8 cellular contexts compared by ENCODE assay signal in genomic region chr1:214551052-214551435, GRCh38. TPM values are rescaled to one million over a fixed set of nuclear protein-coding genes. Genes with fewer than 3 reads are reported as not detected.
DNase-seq lines count a peak whose midpoint lies in the region; ATAC-seq and TF ChIP-seq lines count a peak whose summit lies in the region.

No MANE protein-coding gene starts in this region.

- H3T11ph ChIP-seq in H9 (ENCODE audit: low read length), result no peak overlapping the region

- peak overlapping the region; percentile 12 for H4K5ac ChIP-seq in H9 (ENCODE audit: insufficient read length, low read depth, low read length)

- WGBS in H9 (ENCODE audit: extremely low coverage, insufficient read length, low lambda C conversion rate), result no CpG with 5 or more reads among the region's 42 CpGs

- H3K27ac Mint-ChIP-seq in H9, result peak overlapping the region; percentile 96 to 97 (median 97)
- no peak overlapping the region for H3K27ac Mint-ChIP-seq in activated CD8-positive, alpha-beta T cell treated with anti-CD3 and anti-CD28 coated beads for 36 hours

- peaks cover 4% of the 10 kb centered on the region for H3K79me1 ChIP-seq in H9 (ENCODE audit: insufficient read depth, low read depth, low read length, poor library complexity, severe bottlenecking)

- H2AFZ ChIP-seq in H9 (ENCODE audit: low read length), result no peak overlapping the region

- POLR2A ChIA-PET in activated CD8-positive, alpha-beta T cell treated with anti-CD3 and anti-CD28 coated beads for 36 hours (lab: Charles Lee), result interaction anchor here (0.6 to 0.7 kb wide), 2 partner anchors 34 to 132 kb away, joined by 3 read pairs; no protein-coding TSS in a partner anchor

- H2BK20ac ChIP-seq in H9 (ENCODE audit: low read depth, low read length, poor library complexity, severe bottlenecking), result no peak overlapping the region

- H3K4me1 ChIP-seq in H9 (ENCODE audit: insufficient read depth, low read length), result peaks cover 7% of the 10 kb centered on the region

- H3K4me3 Mint-ChIP-seq in H9, result peak overlapping the region; percentile 91 to 92
- H3K4me3 Mint-ChIP-seq in activated CD8-positive, alpha-beta T cell treated with anti-CD3 and anti-CD28 coated beads for 36 hours, result peak overlapping the region; percentile 67

- H2BK15ac ChIP-seq in H9 (ENCODE audit: low read depth, low read length), result peak overlapping the region; percentile 49; the same call in 1 of the 2 replicates

- H3K4me1 Mint-ChIP-seq in H9, result peaks cover 42 to 56% of the 10 kb centered on the region in 2 experiments
- H3K4me1 Mint-ChIP-seq in activated CD8-positive, alpha-beta T cell treated with anti-CD3 and anti-CD28 coated beads for 36 hours (ENCODE audit: low read depth), result peaks cover 5% of the 10 kb centered on the region

- H4K91ac ChIP-seq in H9 (ENCODE audit: insufficient read length, low read depth, low read length), result peak overlapping the region; percentile 99

- peak overlapping the region; percentile 93 for H3K4ac ChIP-seq in H9 (ENCODE audit: low read depth, low read length)

- no peaks in the 10 kb centered on the region for H4K20me1 ChIP-seq in H9 (ENCODE audit: control insufficient read depth, insufficient read depth, insufficient read length)

- no peaks in the 10 kb centered on the region for H3K27me3 Mint-ChIP-seq in H9 (ENCODE audit: low read depth)
- peaks cover 46% of the 10 kb centered on the region for H3K27me3 Mint-ChIP-seq in activated CD8-positive, alpha-beta T cell treated with anti-CD3 and anti-CD28 coated beads for 36 hours

- H3K56ac ChIP-seq in H9 (ENCODE audit: insufficient read length, low read depth, low read length), result peak overlapping the region; percentile 35

- H3K36me3 Mint-ChIP-seq in H9 (ENCODE audit: insufficient read depth in 1 of 3, low read depth in 3 of 3), result 0 out of 7 replicates have a peak, but pooled peaks cover 0 to 2% (median 0%) of the 10 kb centered on the region in 3 experiments
- no peaks in the 10 kb centered on the region for H3K36me3 Mint-ChIP-seq in activated CD8-positive, alpha-beta T cell treated with anti-CD3 and anti-CD28 coated beads for 36 hours (ENCODE audit: low read depth)

- H2BK5ac ChIP-seq in H9 (ENCODE audit: insufficient read length, low read length), result no peak overlapping the region

- peak overlapping the region; percentile 69 for H2BK12ac ChIP-seq in H9 (ENCODE audit: insufficient read length, low read depth, low read length)

- peak overlapping the region; percentile 96 for H3K18ac ChIP-seq in H9 (ENCODE audit: insufficient read length, low read depth, low read length)

- H3K23me2 ChIP-seq in H9 (ENCODE audit: insufficient read length, low read depth, low read length, poor library complexity, severe bottlenecking), result peaks cover 27% of the 10 kb centered on the region

- CTCF ChIA-PET in activated CD8-positive, alpha-beta T cell treated with anti-CD3 and anti-CD28 coated beads for 36 hours (lab: Charles Lee), result interaction anchor here (1.4 to 1.7 kb wide), 2 partner anchors 10 to 219 kb away, joined by 3 to 4 read pairs; no protein-coding TSS in a partner anchor

- intact Hi-C loops in activated CD8-positive, alpha-beta T cell treated with anti-CD3 and anti-CD28 coated beads for 36 hours (cut with micrococcal nuclease), result no loop called here
- intact Hi-C loops in cardiac septum (cut with DNase I), result loop anchor here (2.0 to 5.0 kb wide), 3 partner anchors 134 to 269 kb away; partner anchors contain the start of gene SMYD2
- intact Hi-C loops in sciatic nerve (cut with DNase I), result no loop called here

- TF ChIP-seq CTCF in AG09309 (IDR thresholded peaks at IDR 0.05; ENCODE audit: control insufficient read depth, insufficient read depth, low read depth, low read length, missing control alignments) (no peak), H9 (conservative IDR thresholded peaks at IDR 0.05) (no peak)
- no peak for TF ChIP-seq CTCF in activated CD8-positive, alpha-beta T cell treated with anti-CD3 and anti-CD28 coated beads for 36 hours (IDR thresholded peaks at IDR 0.05)

- peak overlapping the region; percentile 40 for H2BK120ac ChIP-seq in H9 (ENCODE audit: low read depth, low read length, poor library complexity, severe bottlenecking)

- peak overlapping the region; percentile 97 for H3K9ac ChIP-seq in H9 (ENCODE audit: extremely low read depth, insufficient read length, low read length)

- DNase-seq in AG09309 (ENCODE audit: low read depth), result no peak
- no peak for DNase-seq in H9
- DNase-seq in activated CD8-positive, alpha-beta T cell treated with anti-CD3 and anti-CD28 coated beads for 36 hours, result no peak
- peak; percentile 78 for DNase-seq in cardiac septum (ENCODE audit: low spot score)
- DNase-seq in sciatic nerve (ENCODE audit: low spot score), result peak; percentile 80
- no peak for DNase-seq in stimulated activated naive CD4-positive, alpha-beta T cell (lab: John Stamatoyannopoulos, UW)
- no peak for DNase-seq in DMS79 treated with DMSO at 0.1 percent for 48 hours (lab: John Stamatoyannopoulos, UW)

- no peaks in the 10 kb centered on the region for H3K9me3 ChIP-seq in H9 (ENCODE audit: control insufficient read depth, low read depth, low read length)

- H3K4me3 ChIP-seq in AG09309 (ENCODE audit: control insufficient read depth, low read depth, low read length), result peak overlapping the region; percentile 97

- H4K8ac ChIP-seq in H9 (replicated peaks; ENCODE audit: insufficient read length, low read depth, low read length), result peak overlapping the region; percentile 11

- H3K14ac ChIP-seq in H9 (ENCODE audit: insufficient read depth, low read length), result peak overlapping the region; percentile 94

- no peaks in the 10 kb centered on the region; a peak in 2 of 5 replicates for H3K9me3 Mint-ChIP-seq in H9
- H3K9me3 Mint-ChIP-seq in activated CD8-positive, alpha-beta T cell treated with anti-CD3 and anti-CD28 coated beads for 36 hours, result no peaks in the 10 kb centered on the region

- H2AK5ac ChIP-seq in H9 (ENCODE audit: insufficient read length, low read length), result no peak overlapping the region

- ATAC-seq in activated CD8-positive, alpha-beta T cell treated with anti-CD3 and anti-CD28 coated beads for 36 hours, result no peak
- ATAC-seq in sciatic nerve, result peak; percentile 38
- no peak for ATAC-seq in HG02642 (IDR thresholded peaks at IDR 0.05; ENCODE audit: poor library complexity, unreplicated experiment)

- H3K23ac ChIP-seq in H9 (ENCODE audit: insufficient read length, low read depth, low read length), result no peak overlapping the region

- H3K27ac ChIP-seq in H9 (ENCODE audit: insufficient read length, low read depth, low read length), result peak overlapping the region; percentile 81

- peak overlapping the region; percentile 68 for H3K4me2 ChIP-seq in H9 (ENCODE audit: insufficient read depth, insufficient read length, low read length)

- H3K27me3 ChIP-seq in H9 (ENCODE audit: insufficient read depth, low read length), result no peaks in the 10 kb centered on the region

- peaks cover 35% of the 10 kb centered on the region; the same call in 1 of the 2 replicates for H3K79me2 ChIP-seq in H9 (ENCODE audit: insufficient read depth, low read length)

RNA-seq across cellular contexts. Expression of gene PTPN14, which starts 0.4 kb away (rescaled TPM):
- total RNA-seq in H9 (2021) (76.4 and 79.0 TPM in 2 replicates), cardiac septum (67.7 TPM), sciatic nerve (85.9 TPM)
- under 1 TPM; 0.27 to 0.34 TPM for total RNA-seq in activated CD8-positive, alpha-beta T cell treated with anti-CD3 and anti-CD28 coated beads for 36 hours

RNA-seq across cellular contexts. Expression of gene CENPF, which starts 52.0 kb away (rescaled TPM):
- total RNA-seq in H9 (2021), result 104 and 113 TPM in 2 replicates
- total RNA-seq in activated CD8-positive, alpha-beta T cell treated with anti-CD3 and anti-CD28 coated beads for 36 hours, result 10 to 100 TPM; 65.4 to 70.6 TPM
- 0.67 TPM for total RNA-seq in cardiac septum
- 1.7 TPM for total RNA-seq in sciatic nerve

Comparison
In these comparisons a context has a peak if more than half of its experiments do, and no peak if none do; other contexts are left out.
1. DNase-seq: peak in cardiac septum (single experiment) and sciatic nerve (single experiment); none in AG09309 (single experiment), H9 (single experiment), activated CD8-positive, alpha-beta T cell treated with anti-CD3 and anti-CD28 coated beads for 36 hours (single experiment), stimulated activated naive CD4-positive, alpha-beta T cell (0 of 6) and DMS79 treated with DMSO at 0.1 percent for 48 hours (single experiment).
2. RNA of gene PTPN14, which starts 0.4 kb away (total RNA-seq): 85.9 TPM in sciatic nerve (single experiment), 76.4 to 79.0 TPM in H9 and 67.7 TPM in cardiac septum (single experiment); 0.27 to 0.34 TPM in activated CD8-positive, alpha-beta T cell treated with anti-CD3 and anti-CD28 coated beads for 36 hours; every median in the first group is over 10 times any median in the second.
3. RNA of gene CENPF, which starts 52.0 kb away (total RNA-seq): 104 to 113 TPM in H9 and 65.4 to 70.6 TPM in activated CD8-positive, alpha-beta T cell treated with anti-CD3 and anti-CD28 coated beads for 36 hours; 1.7 TPM in sciatic nerve (single experiment) and 0.67 TPM in cardiac septum (single experiment); every median in the first group is over 10 times any median in the second.